ENCODE assay signal across 9 cellular contexts in genomic region chr13:26656919-26657318, GRCh38.
DNase-seq lines count a peak whose midpoint lies in the region; ATAC-seq and TF ChIP-seq lines count a peak whose summit lies in the region.
"Had no signal": no experiment of that assay in that cellular context is flagged by ENCODE, and none has a peak within 500 bp of the region (broad histone marks: within the 10 kb centered on the region; RNA-seq: fewer than 3 reads in every experiment).

No MANE protein-coding gene starts in this region.

- intact Hi-C loops in body of pancreas (cut with DNase I): no loop called here

- TF ChIP-seq POLR2A in body of pancreas (IDR thresholded peaks at IDR 0.05): no peak

- no peaks in the 10 kb centered on the region for H3K27me3 ChIP-seq in body of pancreas

- peak; percentile 44 for TF ChIP-seq CTCF in epithelial cell of proximal tubule (conservative IDR thresholded peaks at IDR 0.05; ENCODE audit: low read depth, low read length)
- no peak for TF ChIP-seq CTCF in body of pancreas (IDR thresholded peaks at IDR 0.05)

- H3K36me3 ChIP-seq in body of pancreas (replicated peaks in 1 of 2; ENCODE audit: insufficient read depth in 1 of 2, low read depth in 2 of 2): no peaks in the 10 kb centered on the region

- H3K27ac ChIP-seq in body of pancreas: no peak overlapping the region

- DNase-seq in NCI-H524 (lab: John Stamatoyannopoulos, UW) (peak; percentile 17 to 52), NCI-H524 treated with DMSO at 0.1 percent for 48 hours (lab: John Stamatoyannopoulos, UW) (no peak), NCI-H748 treated with DMSO at 0.1 percent for 48 hours (lab: John Stamatoyannopoulos, UW) (peak; percentile 23), epithelial cell of proximal tubule (ENCODE audit: low read depth) (no peak), skeletal muscle cell (ENCODE audit: low read depth) (peak; percentile 25), NCI-H526 (lab: John Stamatoyannopoulos, UW) (no peak), body of pancreas (no peak)
- no peak for DNase-seq in activated CD4-positive, CD25-positive, alpha-beta regulatory T cell treated with anti-CD3 and anti-CD28 coated beads, Interleukin-2, amount 50 U/mL, for 72 hours
- DNase-seq: NCI-H2081 treated with DMSO at 0.1 percent for 48 hours had no signal

- WGBS in body of pancreas, 2 donors: 78 to 80% methylated on average over 4 of the region's 4 CpGs

- no peak for ATAC-seq in body of pancreas

- no peaks in the 10 kb centered on the region for H3K9me3 ChIP-seq in body of pancreas

- H3K4me3 ChIP-seq in epithelial cell of proximal tubule (ENCODE audit: low read depth, low read length) (no peak overlapping the region), skeletal muscle cell (ENCODE audit: low read depth, low read length) (no peak overlapping the region), body of pancreas (no peak overlapping the region)

- no peaks in the 10 kb centered on the region for H3K4me1 ChIP-seq in body of pancreas

Comparison
In these comparisons a context has a peak if more than half of its experiments do, and no peak if none do; other contexts are left out.
1. DNase-seq: peak in NCI-H524 (2 of 2), NCI-H748 treated with DMSO at 0.1 percent for 48 hours (single experiment) and skeletal muscle cell (single experiment); none in NCI-H524 treated with DMSO at 0.1 percent for 48 hours (single experiment), epithelial cell of proximal tubule (single experiment), NCI-H526 (0 of 2), body of pancreas (0 of 4) and activated CD4-positive, CD25-positive, alpha-beta regulatory T cell treated with anti-CD3 and anti-CD28 coated beads, Interleukin-2, amount 50 U/mL, for 72 hours (single experiment).